In genomic region chr3:47522082-47522987, GRCh38 we compare ENCODE assay signal across 1 cellular context.
TF ChIP-seq lines count a peak whose summit lies in the region.

No MANE protein-coding gene starts in this region.

TF ChIP-seq in HepG2, 621 proteins besides CTCF, POLR2A, EP300 and RAD21 (continued from another document and continues in another):
- TF ChIP-seq HNF1A (IDR thresholded peaks at IDR 0.05; ENCODE audit: low read depth) (no peak), HNF1A (CRISPR knock-in tag; IDR thresholded peaks at IDR 0.05; ENCODE audit: borderline replicate concordance) (0 out of 2 replicates have a peak, but pooled peaks have one; percentile 35), RAD51 (IDR thresholded peaks at IDR 0.05; ENCODE audit: borderline replicate concordance) (no peak), ZNF280D (CRISPR knock-in tag; IDR thresholded peaks at IDR 0.05) (0 out of 2 replicates have a peak, but pooled peaks have one; percentile 50), MATR3 (CRISPR knock-in tag; IDR thresholded peaks at IDR 0.05) (no peak), ZNF709 (CRISPR knock-in tag; IDR thresholded peaks at IDR 0.05) (peak; percentile 66; the same call in 1 of the 2 replicates), MAX (IDR thresholded peaks at IDR 0.05) (peak; percentile 98), PAX8 (CRISPR knock-in tag; IDR thresholded peaks at IDR 0.05; ENCODE audit: borderline replicate concordance) (no peak), ZGPAT (CRISPR knock-in tag; IDR thresholded peaks at IDR 0.05) (peak; percentile 54), ARNTL (CRISPR knock-in tag; IDR thresholded peaks at IDR 0.05) (0 out of 2 replicates have a peak, but pooled peaks have one; percentile 65), ZNF614 (CRISPR knock-in tag; IDR thresholded peaks at IDR 0.05; ENCODE audit: borderline replicate concordance) (0 out of 2 replicates have a peak, but pooled peaks have one; percentile 35), KLF15 (CRISPR knock-in tag; IDR thresholded peaks at IDR 0.05; ENCODE audit: borderline replicate concordance) (0 out of 2 replicates have a peak, but pooled peaks have one; percentile 29), STAT6 (CRISPR knock-in tag; IDR thresholded peaks at IDR 0.05; ENCODE audit: borderline replicate concordance) (no peak), ZNF30 (CRISPR knock-in tag; IDR thresholded peaks at IDR 0.05) (no peak; the same call in 1 of the 2 replicates), THRA (CRISPR knock-in tag; IDR thresholded peaks at IDR 0.05; ENCODE audit: borderline replicate concordance) (no peak), RBAK (CRISPR knock-in tag; IDR thresholded peaks at IDR 0.05) (no peak), ZNF512 (CRISPR knock-in tag; IDR thresholded peaks at IDR 0.05) (no peak), CEBPB (IDR thresholded peaks at IDR 0.05; ENCODE audit: borderline replicate concordance, low read depth, low read length) (no peak), FOXP4 (CRISPR knock-in tag; IDR thresholded peaks at IDR 0.05) (peak; percentile 53; the same call in 1 of the 2 replicates), ZNF841 (CRISPR knock-in tag; IDR thresholded peaks at IDR 0.05; ENCODE audit: borderline replicate concordance) (no peak), ZNF496 (CRISPR knock-in tag; IDR thresholded peaks at IDR 0.05; ENCODE audit: insufficient replicate concordance) (no peak), NR0B2 (CRISPR knock-in tag; IDR thresholded peaks at IDR 0.05) (peak; percentile 76; the same call in 1 of the 2 replicates), THAP7 (CRISPR knock-in tag; IDR thresholded peaks at IDR 0.05) (no peak), ZSCAN9 (CRISPR knock-in tag; IDR thresholded peaks at IDR 0.05; ENCODE audit: borderline replicate concordance) (0 out of 2 replicates have a peak, but pooled peaks have one; percentile 54), ZBTB1 (CRISPR knock-in tag; IDR thresholded peaks at IDR 0.05; ENCODE audit: borderline replicate concordance) (no peak), MXD1 (CRISPR knock-in tag; IDR thresholded peaks at IDR 0.05) (peak; percentile 77), ZNF18 (CRISPR knock-in tag; IDR thresholded peaks at IDR 0.05; ENCODE audit: insufficient replicate concordance) (no peak)
